In the genomic region with DNA sequence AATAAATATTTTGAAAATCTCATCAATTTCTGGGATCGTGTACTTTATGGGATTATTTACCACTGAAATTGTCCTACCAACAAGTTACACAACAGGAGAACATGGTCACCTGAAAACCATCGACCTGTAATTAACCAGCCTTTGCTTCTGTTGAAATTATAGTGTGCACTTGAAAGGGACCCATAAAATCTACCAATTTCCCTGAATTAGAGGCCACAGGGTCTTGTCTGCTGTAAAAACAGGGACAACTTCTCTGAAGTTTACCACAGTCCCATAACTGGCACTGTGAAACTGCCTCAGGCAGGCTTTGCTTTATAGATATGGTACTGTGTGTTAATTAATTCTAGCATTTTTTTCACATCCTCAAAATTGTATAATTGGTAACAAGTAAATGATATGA, we compare ENCODE assay signal across 22 cellular contexts.
"Had no signal": no experiment of that assay in that cellular context is flagged by ENCODE, and none has a peak within 500 bp of the region (broad histone marks: within the 10 kb centered on the region; RNA-seq: fewer than 3 reads in every experiment).

No MANE protein-coding gene starts in this region.

- H3K4me1 ChIP-seq: colonic mucosa, esophagus muscularis mucosa, esophagus squamous epithelium, foreskin keratinocyte, gastrocnemius medialis, gastroesophageal sphincter, heart left ventricle, heart right ventricle had no signal

- H3K27ac ChIP-seq: colonic mucosa, coronary artery, dorsolateral prefrontal cortex, epithelial cell of prostate, esophagus muscularis mucosa, esophagus squamous epithelium, foreskin keratinocyte, gastrocnemius medialis, gastroesophageal sphincter, heart left ventricle, heart right ventricle had no signal

- DNase-seq: colonic mucosa; cortex of kidney; dermis blood vessel endothelial cell; dorsolateral prefrontal cortex; effector CD4-positive, alpha-beta T cell; effector CD8-positive, alpha-beta T cell; effector memory CD4-positive, alpha-beta T cell; effector memory CD8-positive, alpha-beta T cell; endodermal cell; erythroblast; esophagus squamous epithelium; foreskin fibroblast; foreskin keratinocyte; gastrocnemius medialis; glutamatergic neuron; head of caudate nucleus; heart left ventricle; heart right ventricle had no signal

- H3K9me3 ChIP-seq: colonic mucosa, esophagus muscularis mucosa, esophagus squamous epithelium, gastrocnemius medialis, gastroesophageal sphincter, heart left ventricle, heart right ventricle had no signal

- H3K4me3 ChIP-seq: colonic mucosa, coronary artery, dorsolateral prefrontal cortex, esophagus muscularis mucosa, esophagus squamous epithelium, gastrocnemius medialis, gastroesophageal sphincter, heart left ventricle, heart right ventricle had no signal

- H3K36me3 ChIP-seq: colonic mucosa, esophagus muscularis mucosa, esophagus squamous epithelium, gastrocnemius medialis, gastroesophageal sphincter, heart left ventricle, heart right ventricle had no signal
